ENCODE assay signal across 8 cellular contexts in the genomic region with DNA sequence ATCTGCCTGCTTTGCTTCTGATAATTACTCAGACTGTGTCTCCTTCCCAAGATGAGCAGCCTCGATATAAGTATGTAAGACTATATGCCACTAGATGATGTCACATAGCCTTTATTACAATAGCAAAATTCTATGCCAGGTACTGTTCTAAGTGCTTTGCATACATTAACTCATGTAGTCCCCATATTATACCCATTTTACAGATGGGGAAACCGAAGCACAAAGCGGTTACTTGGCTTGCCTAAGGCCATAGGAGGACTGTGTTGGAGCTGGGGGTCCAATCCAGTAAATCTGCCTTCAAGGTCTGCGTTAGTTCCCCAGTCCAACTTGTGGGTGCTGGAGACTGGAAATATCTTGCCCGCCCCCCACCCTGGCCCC. TPM values are rescaled to one million over a fixed set of nuclear protein-coding genes. Genes with fewer than 3 reads are reported as not detected.
DNase-seq lines count a peak whose midpoint lies in the region; ATAC-seq, FAIRE-seq and TF ChIP-seq lines count a peak whose summit lies in the region.

No MANE protein-coding gene starts in this region.

- peaks cover 20% of the 10 kb centered on the region for H3K4me1 Mint-ChIP-seq in activated T-helper 1 cell treated with anti-CD3 and anti-CD28 coated beads, Interleukin-12 subunit alpha, Interleukin-12 subunit beta, Interleukin-2, Interleukin-4 antibody, amounts not matched to agents 30 ng/mL and 10 ng/mL and 1 ng/mL, durations not matched to agents 14 hours and 24 hours and 36 hours (ENCODE audit: low read depth)

- FAIRE-seq in small intestine (lab: Jason Lieb, UNC), result no peak

- peak; percentile 23 for DNase-seq in HT-29 (ENCODE audit: low spot score)
- no peak for DNase-seq in activated T-helper 1 cell treated with anti-CD3 and anti-CD28 coated beads, Interleukin-12 subunit alpha, Interleukin-12 subunit beta, Interleukin-2, Interleukin-4 antibody, amounts not matched to agents 30 ng/mL and 10 ng/mL and 1 ng/mL, durations not matched to agents 14 hours and 24 hours and 36 hours (ENCODE audit: low spot score)
- no peak for DNase-seq in right cardiac atrium
- DNase-seq in small intestine, result no peak
- DNase-seq in NCI-H187 treated with DMSO at 0.1 percent for 48 hours (lab: John Stamatoyannopoulos, UW), result no peak
- no peak for DNase-seq in nucleus accumbens (lab: John Stamatoyannopoulos, UW)

- H3K27ac Mint-ChIP-seq in activated T-helper 1 cell treated with anti-CD3 and anti-CD28 coated beads, Interleukin-12 subunit alpha, Interleukin-12 subunit beta, Interleukin-2, Interleukin-4 antibody, amounts not matched to agents 30 ng/mL and 10 ng/mL and 1 ng/mL, durations not matched to agents 14 hours and 24 hours and 36 hours, result no peak overlapping the region

- ATAC-seq in right cardiac atrium (no peak), HG03520 (IDR thresholded peaks at IDR 0.05; ENCODE audit: unreplicated experiment) (no peak), GM18505 (IDR thresholded peaks at IDR 0.05; ENCODE audit: unreplicated experiment) (no peak)

- H3K4me3 Mint-ChIP-seq in activated T-helper 1 cell treated with anti-CD3 and anti-CD28 coated beads, Interleukin-12 subunit alpha, Interleukin-12 subunit beta, Interleukin-2, Interleukin-4 antibody, amounts not matched to agents 30 ng/mL and 10 ng/mL and 1 ng/mL, durations not matched to agents 14 hours and 24 hours and 36 hours, result peak overlapping the region; percentile 79

- H3K9me3 Mint-ChIP-seq in activated T-helper 1 cell treated with anti-CD3 and anti-CD28 coated beads, Interleukin-12 subunit alpha, Interleukin-12 subunit beta, Interleukin-2, Interleukin-4 antibody, amounts not matched to agents 30 ng/mL and 10 ng/mL and 1 ng/mL, durations not matched to agents 14 hours and 24 hours and 36 hours, result no peaks in the 10 kb centered on the region

- intact Hi-C loops in activated T-helper 1 cell treated with anti-CD3 and anti-CD28 coated beads, Interleukin-12 subunit alpha, Interleukin-12 subunit beta, Interleukin-2, Interleukin-4 antibody, amounts not matched to agents 30 ng/mL and 10 ng/mL and 1 ng/mL, durations not matched to agents 14 hours and 24 hours and 36 hours (cut with micrococcal nuclease), result loop anchor here (5.0 to 10.0 kb wide), 5 partner anchors 69 to 1606 kb away; a partner anchor contains a TSS
- intact Hi-C loops in right cardiac atrium (cut with DNase I), result no loop called here

- TF ChIP-seq POLR2A in GM18505 (IDR thresholded peaks at IDR 0.05; ENCODE audit: borderline replicate concordance, extremely low read depth, insufficient read depth, insufficient read length), result no peak

- WGBS in right cardiac atrium, result 60% methylated on average over 5 of the region's 5 CpGs
- WGBS in small intestine, 3 donors, result 42 to 65% (median 51%) methylated on average over 4 to 5 of the region's 5 CpGs

- H3K27ac ChIP-seq in right cardiac atrium (ENCODE audit: low read length), result peak overlapping the region; percentile 85
- peak overlapping the region; percentile 34 to 89 for H3K27ac ChIP-seq in small intestine (ENCODE audit: low read depth in 1 of 2, low read length in 1 of 2)

- peaks cover 2% of the 10 kb centered on the region for H3K36me3 Mint-ChIP-seq in activated T-helper 1 cell treated with anti-CD3 and anti-CD28 coated beads, Interleukin-12 subunit alpha, Interleukin-12 subunit beta, Interleukin-2, Interleukin-4 antibody, amounts not matched to agents 30 ng/mL and 10 ng/mL and 1 ng/mL, durations not matched to agents 14 hours and 24 hours and 36 hours (ENCODE audit: low read depth)

- no peaks in the 10 kb centered on the region for H3K4me1 ChIP-seq in right cardiac atrium (ENCODE audit: control insufficient read depth, insufficient read depth, low read length)
- no peaks in the 10 kb centered on the region for H3K4me1 ChIP-seq in small intestine (ENCODE audit: control insufficient read depth in 2 of 2, insufficient read depth in 1 of 2, low read depth in 1 of 2, low read length in 1 of 2)

- H3K4me3 ChIP-seq in right cardiac atrium (ENCODE audit: low read length), result peak overlapping the region; percentile 58
- H3K4me3 ChIP-seq in small intestine (ENCODE audit: low read depth in 1 of 2, low read length in 2 of 2), result peak overlapping the region in 1 of 2 donors; percentile 0

- H3K27me3 ChIP-seq in right cardiac atrium (ENCODE audit: control insufficient read depth, insufficient read depth) (no peaks in the 10 kb centered on the region), small intestine (ENCODE audit: control insufficient read depth in 2 of 2, insufficient read depth in 2 of 2, low read length in 2 of 2) (no peaks in the 10 kb centered on the region)

- H3K9me3 ChIP-seq in right cardiac atrium (ENCODE audit: control insufficient read depth, low read length) (no peaks in the 10 kb centered on the region), small intestine (ENCODE audit: control insufficient read depth, low read depth) (no peaks in the 10 kb centered on the region)

- H3K36me3 ChIP-seq in small intestine (ENCODE audit: control insufficient read depth in 2 of 2, insufficient read depth in 2 of 2, low read length in 2 of 2), result no peaks in the 10 kb centered on the region

- H3K27me3 Mint-ChIP-seq in activated T-helper 1 cell treated with anti-CD3 and anti-CD28 coated beads, Interleukin-12 subunit alpha, Interleukin-12 subunit beta, Interleukin-2, Interleukin-4 antibody, amounts not matched to agents 30 ng/mL and 10 ng/mL and 1 ng/mL, durations not matched to agents 14 hours and 24 hours and 36 hours (ENCODE audit: insufficient read depth), result peaks cover 28% of the 10 kb centered on the region

RNA-seq across cellular contexts. Expression of a gene that starts 0.8 kb away (rescaled TPM):
- total RNA-seq in HT-29 (2014; rRNA removed; shearing (Covaris generic)), result 8.4 and 9.7 TPM in 2 replicates
- 1.1 and 1.4 TPM in 2 replicates for total RNA-seq in activated T-helper 1 cell treated with anti-CD3 and anti-CD28 coated beads, Interleukin-12 subunit alpha, Interleukin-12 subunit beta, Interleukin-2, Interleukin-4 antibody, amounts not matched to agents 30 ng/mL and 10 ng/mL and 1 ng/mL, durations not matched to agents 14 hours and 24 hours and 36 hours
- total RNA-seq in right cardiac atrium, result 1 to 10 TPM; 6.6 to 9.1 (median 7.8) TPM
- polyA plus RNA-seq in right cardiac atrium (7.4 TPM), small intestine (10 to 100 TPM in 2 of 3 donors, 1 to 10 TPM in 1; 8.1 to 14.1 (median 12.1) TPM)
